ENCODE assay signal across 1 cellular context in genomic region chr16:71723537-71724319, GRCh38.
TF ChIP-seq lines count a peak whose summit lies in the region.

No MANE protein-coding gene starts in this region.

TF ChIP-seq in K562, 482 proteins besides CTCF, POLR2A, EP300 and RAD21 (continued from another document):
- peak; percentile 71 for TF ChIP-seq MGA (IDR thresholded peaks at IDR 0.05)
- TF ChIP-seq FOXM1 (IDR thresholded peaks at IDR 0.05; ENCODE audit: low read depth): no peak
- 0 out of 2 replicates have a peak, but pooled peaks have one; percentile 32 for TF ChIP-seq FOXM1 (CRISPR knock-in tag; IDR thresholded peaks at IDR 0.05; ENCODE audit: low read depth)
- TF ChIP-seq ATF7 (IDR thresholded peaks at IDR 0.05): peak; percentile 86
- peak; percentile 62 for TF ChIP-seq PKNOX1 (IDR thresholded peaks at IDR 0.05)
- TF ChIP-seq HMBOX1 (IDR thresholded peaks at IDR 0.05): no peak
